ENCODE assay signal across 1 cellular context in genomic region chr9:130768265-130768664, GRCh38.
TF ChIP-seq lines count a peak whose summit lies in the region.

No MANE protein-coding gene starts in this region.

TF ChIP-seq in GM23338, 12 proteins besides CTCF, POLR2A, EP300 and RAD21 (continued from another document):
- TF ChIP-seq ZNF462 (CRISPR knock-in tag; IDR thresholded peaks at IDR 0.05) (no peak), REST (IDR thresholded peaks at IDR 0.05; ENCODE audit: unreplicated experiment) (no peak), EZH2phosphoT487 (IDR thresholded peaks at IDR 0.05; ENCODE audit: unreplicated experiment) (no peak), ZNF331 (CRISPR knock-in tag; IDR thresholded peaks at IDR 0.05; ENCODE audit: low read depth) (no peak), ZNF114 (CRISPR knock-in tag; IDR thresholded peaks at IDR 0.05) (no peak), ETS1 (IDR thresholded peaks at IDR 0.05) (no peak), STAT1 (IDR thresholded peaks at IDR 0.05; ENCODE audit: unreplicated experiment) (no peak), NANOG (IDR thresholded peaks at IDR 0.05; ENCODE audit: borderline replicate concordance) (no peak)
